In the genomic region with DNA sequence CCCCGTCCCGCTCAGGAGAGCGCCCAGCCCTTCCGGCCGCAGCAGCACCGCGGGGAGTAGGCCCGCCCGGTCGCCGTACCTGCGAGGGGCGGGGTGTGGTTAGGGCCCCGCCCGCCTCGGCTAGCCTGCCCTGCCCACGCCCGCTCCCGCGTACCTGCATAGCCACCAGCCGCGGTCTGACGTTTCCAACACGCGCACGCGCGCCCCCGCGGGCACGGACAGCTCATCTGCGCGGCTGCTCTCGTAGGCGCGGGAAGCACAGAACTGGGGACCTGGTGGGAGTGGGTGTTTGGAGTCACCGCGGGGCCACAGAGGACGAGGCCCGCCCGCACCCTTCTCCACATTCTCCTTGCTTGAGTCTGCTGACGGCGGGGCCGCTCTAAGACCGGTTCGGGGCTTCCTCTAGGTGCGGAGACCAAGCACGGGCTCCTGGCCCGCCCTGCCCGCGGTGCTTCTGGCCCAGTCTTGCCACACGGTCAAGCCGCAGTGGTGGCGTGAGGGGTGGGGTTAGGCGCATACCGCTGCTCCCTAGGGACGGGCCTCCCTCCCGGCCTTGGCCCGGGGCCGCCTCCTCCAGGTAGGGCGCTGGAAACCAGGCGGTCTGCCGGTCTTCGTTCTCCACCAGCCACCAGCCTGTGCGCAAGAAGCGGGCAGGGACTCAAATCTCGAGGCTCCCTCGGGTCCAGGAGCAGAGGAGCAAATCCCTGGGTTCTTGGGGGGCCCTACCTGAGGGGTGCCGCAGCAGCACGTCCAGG, we compare ENCODE assay signal across 10 cellular contexts. TPM values are rescaled to one million over a fixed set of nuclear protein-coding genes. Genes with fewer than 3 reads are reported as not detected.
DNase-seq lines count a peak whose midpoint lies in the region; ATAC-seq and TF ChIP-seq lines count a peak whose summit lies in the region.
"Had no signal": no experiment of that assay in that cellular context is flagged by ENCODE, and none has a peak within 500 bp of the region (broad histone marks: within the 10 kb centered on the region; RNA-seq: fewer than 3 reads in every experiment).

No MANE protein-coding gene starts in this region.

- H3K27ac Mint-ChIP-seq in CD4-positive, alpha-beta T cell: no peak overlapping the region
- H3K27ac Mint-ChIP-seq: activated B cell treated with CpG ODN at 0.5 μM for 24 hours had no signal

- no peaks in the 10 kb centered on the region for H3K9me3 ChIP-seq in CD4-positive, alpha-beta T cell (ENCODE audit: control insufficient read depth, low read length)
- H3K9me3 ChIP-seq: tibial nerve had no signal

- peak; percentile 15 for ATAC-seq in CD4-positive, alpha-beta T cell (ENCODE audit: poor library complexity)
- no peak for ATAC-seq in GM21737 (IDR thresholded peaks at IDR 0.05; ENCODE audit: unreplicated experiment)

- H3K4me1 Mint-ChIP-seq in CD4-positive, alpha-beta T cell (ENCODE audit: low read depth): peaks cover 10% of the 10 kb centered on the region

- H3K27me3 ChIP-seq in CD4-positive, alpha-beta T cell (ENCODE audit: control insufficient read depth, insufficient read depth, low read length): peaks cover 32% of the 10 kb centered on the region

- POLR2A ChIA-PET in CD4-positive, alpha-beta T cell (lab: Charles Lee): interaction anchor here (1.5 to 6.8 kb wide), 3 partner anchors 8 to 15 kb away, joined by 3 to 62 read pairs (median 5); a partner anchor contains a TSS

- peak in 1 of 10 experiments; percentile 47 for DNase-seq in CD4-positive, alpha-beta T cell
- DNase-seq in NCI-H526 (lab: John Stamatoyannopoulos, UW) (peak; percentile 28 to 82), iPS-NIHi11 (ENCODE audit: low spot score) (peak; percentile 88), NCI-H345 (lab: John Stamatoyannopoulos, UW) (no peak), SW 1271 (lab: John Stamatoyannopoulos, UW) (no peak)
- DNase-seq: activated B cell treated with CpG ODN at 0.5 μM for 24 hours had no signal

- H3K36me3 Mint-ChIP-seq in CD4-positive, alpha-beta T cell (ENCODE audit: low read depth): peaks cover 20% of the 10 kb centered on the region

- CTCF ChIA-PET in CD4-positive, alpha-beta T cell (lab: Charles Lee): no interaction called here

- TF ChIP-seq CTCF in CD4-positive, alpha-beta T cell (IDR thresholded peaks at IDR 0.05): no peak

- H3K4me3 Mint-ChIP-seq in CD4-positive, alpha-beta T cell: no peak overlapping the region
- H3K4me3 Mint-ChIP-seq: activated B cell treated with CpG ODN at 0.5 μM for 24 hours, neural crest cell had no signal

- peaks cover 28% of the 10 kb centered on the region for H3K27me3 Mint-ChIP-seq in CD4-positive, alpha-beta T cell

- H3K27ac ChIP-seq in CD4-positive, alpha-beta T cell (ENCODE audit: low read depth, low read length): no peak overlapping the region

- intact Hi-C loops in CD4-positive, alpha-beta T cell (cut with DNase I, micrococcal nuclease): no loop called here

- no peaks in the 10 kb centered on the region for H3K9me3 Mint-ChIP-seq in CD4-positive, alpha-beta T cell
- H3K9me3 Mint-ChIP-seq: activated B cell treated with CpG ODN at 0.5 μM for 24 hours, neural crest cell had no signal

RNA-seq across cellular contexts. Expression of a gene that starts 1.8 kb away (rescaled TPM):
- total RNA-seq in CD4-positive, alpha-beta T cell: under 1 TPM; 0.56 to 0.99 TPM

RNA-seq across cellular contexts. Expression of a gene that starts 4.5 kb away (rescaled TPM):
- 10 to 100 TPM; 14.5 TPM for total RNA-seq in CD4-positive, alpha-beta T cell

RNA-seq across cellular contexts. Expression of a gene that starts 7.6 kb away (rescaled TPM):
- total RNA-seq in CD4-positive, alpha-beta T cell: 10 to 100 TPM; 12.7 to 15.5 TPM

RNA-seq across cellular contexts. Expression of a gene that starts 10.3 kb away (rescaled TPM):
- total RNA-seq in CD4-positive, alpha-beta T cell: 1 to 10 TPM; 3.8 to 3.9 TPM

RNA-seq across cellular contexts. Expression of a gene that starts 12.8 kb away (rescaled TPM):
- total RNA-seq in CD4-positive, alpha-beta T cell: not detected
- total RNA-seq: activated B cell treated with CpG ODN at 0.5 μM for 24 hours, LHCN-M2, neural crest cell, tibial nerve had no signal

Comparison
In these comparisons a context has a peak if more than half of its experiments do, and no peak if none do; other contexts are left out.
1. DNase-seq: peak in NCI-H526 (2 of 2) and iPS-NIHi11 (single experiment); none in NCI-H345 (single experiment) and SW 1271 (0 of 2).